Comparison of ENCODE assay signal across 8 cellular contexts in the genomic region with DNA sequence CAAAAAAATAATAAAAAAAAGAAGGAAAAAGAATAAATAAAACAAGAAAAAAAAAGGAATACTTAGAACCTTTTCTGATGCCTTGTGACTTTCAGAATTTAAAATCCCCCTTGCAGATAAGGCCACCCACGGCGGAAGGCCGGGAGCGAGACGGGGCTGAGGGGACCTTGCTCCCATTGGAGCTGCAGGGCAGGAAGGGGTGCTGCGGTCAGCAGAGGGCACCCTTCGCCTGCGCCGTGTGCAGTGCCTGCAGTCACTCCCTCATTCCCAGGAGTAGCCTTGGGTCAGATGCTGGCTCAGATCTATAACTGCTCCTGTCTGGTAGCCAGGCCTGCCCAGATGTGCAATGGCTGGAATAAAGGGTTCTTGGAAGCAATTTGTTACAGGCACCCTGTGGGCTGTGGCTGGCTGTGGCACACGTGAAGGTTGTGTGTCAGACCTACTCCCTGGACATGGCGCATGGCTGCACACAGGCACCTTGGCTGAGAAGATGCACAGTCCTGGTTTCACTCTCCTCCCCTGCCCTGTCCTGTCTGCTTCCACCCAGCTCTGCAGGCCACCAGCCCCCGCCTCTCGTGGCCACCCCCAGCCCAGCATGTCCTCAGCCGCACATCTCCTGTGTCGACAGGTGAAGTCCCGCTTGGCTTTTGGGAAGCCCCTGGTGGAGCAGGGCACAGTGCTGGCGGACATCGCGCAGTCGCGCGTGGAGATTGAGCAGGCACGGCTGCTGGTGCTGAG. TPM values are rescaled to one million over a fixed set of nuclear protein-coding genes. Genes with fewer than 3 reads are reported as not detected.
DNase-seq lines count a peak whose midpoint lies in the region; ATAC-seq and TF ChIP-seq lines count a peak whose summit lies in the region.

No MANE protein-coding gene starts in this region.

- no peaks in the 10 kb centered on the region for H3K9me3 Mint-ChIP-seq in natural killer cell

- intact Hi-C loops in natural killer cell (cut with micrococcal nuclease), result no loop called here

- H3K36me3 Mint-ChIP-seq in natural killer cell, result no peaks in the 10 kb centered on the region

- no peak for ATAC-seq in GM18519 (IDR thresholded peaks at IDR 0.05; ENCODE audit: low FRiP score, unreplicated experiment)
- no peak for ATAC-seq in HG02588 (IDR thresholded peaks at IDR 0.05; ENCODE audit: unreplicated experiment)
- no peak for ATAC-seq in natural killer cell

- no peak overlapping the region for H3K4me3 ChIP-seq in fibroblast of mammary gland (ENCODE audit: control insufficient read depth, low read depth, low read length)

- no peak overlapping the region for H3K4me3 Mint-ChIP-seq in natural killer cell

- H3K4me1 Mint-ChIP-seq in natural killer cell, result peaks cover 0 to 7% of the 10 kb centered on the region in 2 donors

- DNase-seq in ACHN, result peak; percentile 67
- DNase-seq in GM19238 (ENCODE audit: insufficient read length, low spot score), result peak; percentile 53
- peak; percentile 33 for DNase-seq in RPMI7951 (ENCODE audit: low read depth)
- DNase-seq in fibroblast of mammary gland (ENCODE audit: low read depth), result peak; percentile 69
- DNase-seq in nucleus accumbens (lab: John Stamatoyannopoulos, UW), result peak in 36 of 56 donors; percentile 8 to 70 (median 30)
- no peak for DNase-seq in natural killer cell

- no peak overlapping the region for H3K27ac Mint-ChIP-seq in natural killer cell

- H3K27me3 Mint-ChIP-seq in natural killer cell (ENCODE audit: low read depth in 2 of 2), result no peaks in the 10 kb centered on the region

- in situ Hi-C loops in ACHN (cut with HindIII; ENCODE audit: low pct_ligation_motif_present, low pct_unique_long_range_greater_than_20kb, low sequenced_read_pairs), result no loop called here

- TF ChIP-seq CTCF in fibroblast of mammary gland (conservative IDR thresholded peaks at IDR 0.05; ENCODE audit: control insufficient read depth, insufficient read depth, low read depth, low read length), result peak; percentile 73
- no peak for TF ChIP-seq CTCF in natural killer cell (IDR thresholded peaks at IDR 0.05)

RNA-seq across cellular contexts. Expression of a gene that starts 13.4 kb away (rescaled TPM):
- 0.36 TPM in 1 of 2 replicates, not detected in the other for total RNA-seq in RPMI7951 (2014; rRNA removed; shearing (Covaris generic))
- 1 to 10 TPM; 2.6 to 8.2 (median 3.8) TPM for total RNA-seq in natural killer cell
